Comparison of ENCODE assay signal across 2 cellular contexts in genomic region chr20:47354710-47355488, GRCh38.
TF ChIP-seq lines count a peak whose summit lies in the region.

No MANE protein-coding gene starts in this region.

TF ChIP-seq in A549, 52 proteins besides CTCF, POLR2A, EP300 and RAD21:
- TF ChIP-seq, protein P1, sequence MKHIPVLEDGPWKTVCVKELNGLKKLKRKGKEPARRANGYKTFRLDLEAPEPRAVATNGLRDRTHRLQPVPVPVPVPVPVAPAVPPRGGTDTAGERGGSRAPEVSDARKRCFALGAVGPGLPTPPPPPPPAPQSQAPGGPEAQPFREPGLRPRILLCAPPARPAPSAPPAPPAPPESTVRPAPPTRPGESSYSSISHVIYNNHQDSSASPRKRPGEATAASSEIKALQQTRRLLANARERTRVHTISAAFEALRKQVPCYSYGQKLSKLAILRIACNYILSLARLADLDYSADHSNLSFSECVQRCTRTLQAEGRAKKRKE (CRISPR knock-in tag; IDR thresholded peaks at IDR 0.05; ENCODE audit: low read depth) = peak; percentile 77; the same call in 1 of the 2 replicates
- TF ChIP-seq TP53 (CRISPR knock-in tag; IDR thresholded peaks at IDR 0.05) = no peak
- 0 out of 4 replicates have a peak, but pooled peaks of 1 of the 2 experiments have one; percentile 7 for TF ChIP-seq CEBPB (IDR thresholded peaks at IDR 0.05)
- TF ChIP-seq MAX (IDR thresholded peaks at IDR 0.05) = 0 out of 2 replicates have a peak, but pooled peaks have one; percentile 11
- TF ChIP-seq REST (IDR thresholded peaks at IDR 0.05) = no peak
- no peak for TF ChIP-seq FOSL2 (IDR thresholded peaks at IDR 0.05)
- peak; percentile 31; the same call in 1 of the 2 replicates for TF ChIP-seq FOSL2 (CRISPR knock-in tag; IDR thresholded peaks at IDR 0.05)
- no peak; the same call in 1 of the 2 replicates for TF ChIP-seq ZNF302 (CRISPR knock-in tag; IDR thresholded peaks at IDR 0.05)

TF ChIP-seq in HepG2, 621 proteins besides CTCF, POLR2A, EP300 and RAD21 (continues in another document):
- TF ChIP-seq DZIP1 (CRISPR knock-in tag; IDR thresholded peaks at IDR 0.05) (no peak), SAFB2 (CRISPR knock-in tag; IDR thresholded peaks at IDR 0.05; ENCODE audit: borderline replicate concordance, low read depth) (no peak), ZFP1 (CRISPR knock-in tag; IDR thresholded peaks at IDR 0.05) (no peak), IKZF4 (CRISPR knock-in tag; IDR thresholded peaks at IDR 0.05; ENCODE audit: borderline replicate concordance, low read depth, not compliant biosample characterization) (no peak), ZNF775 (CRISPR knock-in tag; IDR thresholded peaks at IDR 0.05; ENCODE audit: borderline replicate concordance) (peak; percentile 73), ZNF30 (CRISPR knock-in tag; IDR thresholded peaks at IDR 0.05) (no peak), ATF7-NPFF (CRISPR knock-in tag; IDR thresholded peaks at IDR 0.05; ENCODE audit: low read depth) (no peak), ZFP36 (IDR thresholded peaks at IDR 0.05; ENCODE audit: borderline replicate concordance, low read depth, low read length, partially characterized antibody) (no peak), HOXD1 (CRISPR knock-in tag; IDR thresholded peaks at IDR 0.05) (no peak), MLXIP (CRISPR knock-in tag; IDR thresholded peaks at IDR 0.05; ENCODE audit: borderline replicate concordance) (no peak), KAT8 (CRISPR knock-in tag; IDR thresholded peaks at IDR 0.05) (peak; percentile 46), CAMTA2 (CRISPR knock-in tag; IDR thresholded peaks at IDR 0.05; ENCODE audit: borderline replicate concordance) (no peak), ATF4 (CRISPR knock-in tag; IDR thresholded peaks at IDR 0.05) (no peak), SMAD3 (CRISPR knock-in tag; IDR thresholded peaks at IDR 0.05) (no peak), BRCA1 (CRISPR knock-in tag; IDR thresholded peaks at IDR 0.05) (no peak), SSRP1 (CRISPR knock-in tag; IDR thresholded peaks at IDR 0.05) (no peak; the same call in 1 of the 2 replicates), DNMT1 (CRISPR knock-in tag; IDR thresholded peaks at IDR 0.05) (no peak), NFYB (CRISPR knock-in tag; IDR thresholded peaks at IDR 0.05) (no peak), GMEB2 (CRISPR knock-in tag; IDR thresholded peaks at IDR 0.05; ENCODE audit: low read depth) (no peak), HES4 (CRISPR knock-in tag; IDR thresholded peaks at IDR 0.05; ENCODE audit: borderline replicate concordance) (no peak), ASH2L (IDR thresholded peaks at IDR 0.05; ENCODE audit: insufficient read length, low read depth, low read length) (no peak), AGO2 (optimal IDR thresholded peaks at IDR 0.05; ENCODE audit: low read depth, low read length) (no peak), ZNF75D (CRISPR knock-in tag; IDR thresholded peaks at IDR 0.05; ENCODE audit: borderline replicate concordance) (no peak), SCMH1 (CRISPR knock-in tag; IDR thresholded peaks at IDR 0.05; ENCODE audit: borderline replicate concordance) (no peak), REPIN1 (CRISPR knock-in tag; IDR thresholded peaks at IDR 0.05; ENCODE audit: borderline replicate concordance, low read depth) (0 out of 2 replicates have a peak, but pooled peaks have one; percentile 22), FOSL2 (CRISPR knock-in tag; IDR thresholded peaks at IDR 0.05) (peak; percentile 56; the same call in 1 of the 2 replicates), PAF1 (CRISPR knock-in tag; IDR thresholded peaks at IDR 0.05) (0 out of 2 replicates have a peak, but pooled peaks have one; percentile 54), ZNF143 (CRISPR knock-in tag; IDR thresholded peaks at IDR 0.05) (no peak), SIN3A (IDR thresholded peaks at IDR 0.05; ENCODE audit: borderline replicate concordance, low read depth, low read length) (0 out of 2 replicates have a peak, but pooled peaks have one; percentile 22), SUZ12 (IDR thresholded peaks at IDR 0.05; ENCODE audit: low read depth, low read length) (no peak), FOXO1 (CRISPR knock-in tag; IDR thresholded peaks at IDR 0.05) (peak; percentile 49; the same call in 1 of the 2 replicates), RBM39 (IDR thresholded peaks at IDR 0.05; ENCODE audit: low read depth, low read length, poor library complexity, severe bottlenecking) (no peak), ZFP91 (CRISPR knock-in tag; IDR thresholded peaks at IDR 0.05; ENCODE audit: borderline replicate concordance) (no peak), ZNF33A (CRISPR knock-in tag; IDR thresholded peaks at IDR 0.05; ENCODE audit: borderline replicate concordance) (no peak), PRDM15 (CRISPR knock-in tag; IDR thresholded peaks at IDR 0.05) (no peak), KLF6 (CRISPR knock-in tag; IDR thresholded peaks at IDR 0.05) (0 out of 2 replicates have a peak, but pooled peaks have one; percentile 31), ZNF136 (CRISPR knock-in tag; IDR thresholded peaks at IDR 0.05; ENCODE audit: low read depth) (no peak), GMEB1 (CRISPR knock-in tag; IDR thresholded peaks at IDR 0.05; ENCODE audit: borderline replicate concordance) (no peak)
- TF ChIP-seq, protein P2, sequence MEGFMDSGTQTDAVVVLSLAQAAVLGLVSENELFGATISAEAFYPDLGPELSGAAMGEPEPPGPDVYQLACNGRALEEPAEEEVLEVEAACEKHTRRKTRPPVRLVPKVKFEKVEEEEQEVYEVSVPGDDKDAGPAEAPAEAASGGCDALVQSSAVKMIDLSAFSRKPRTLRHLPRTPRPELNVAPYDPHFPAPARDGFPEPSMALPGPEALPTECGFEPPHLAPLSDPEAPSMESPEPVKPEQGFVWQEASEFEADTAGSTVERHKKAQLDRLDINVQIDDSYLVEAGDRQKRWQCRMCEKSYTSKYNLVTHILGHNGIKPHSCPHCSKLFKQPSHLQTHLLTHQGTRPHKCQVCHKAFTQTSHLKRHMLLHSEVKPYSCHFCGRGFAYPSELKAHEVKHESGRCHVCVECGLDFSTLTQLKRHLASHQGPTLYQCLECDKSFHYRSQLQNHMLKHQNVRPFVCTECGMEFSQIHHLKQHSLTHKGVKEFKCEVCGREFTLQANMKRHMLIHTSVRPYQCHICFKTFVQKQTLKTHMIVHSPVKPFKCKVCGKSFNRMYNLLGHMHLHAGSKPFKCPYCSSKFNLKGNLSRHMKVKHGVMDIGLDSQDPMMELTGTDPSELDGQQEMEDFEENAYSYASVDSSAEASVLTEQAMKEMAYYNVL (CRISPR knock-in tag; IDR thresholded peaks at IDR 0.05; ENCODE audit: borderline replicate concordance) = 0 out of 2 replicates have a peak, but pooled peaks have one; percentile 36
